8 cellular contexts compared by ENCODE assay signal in the genomic region with DNA sequence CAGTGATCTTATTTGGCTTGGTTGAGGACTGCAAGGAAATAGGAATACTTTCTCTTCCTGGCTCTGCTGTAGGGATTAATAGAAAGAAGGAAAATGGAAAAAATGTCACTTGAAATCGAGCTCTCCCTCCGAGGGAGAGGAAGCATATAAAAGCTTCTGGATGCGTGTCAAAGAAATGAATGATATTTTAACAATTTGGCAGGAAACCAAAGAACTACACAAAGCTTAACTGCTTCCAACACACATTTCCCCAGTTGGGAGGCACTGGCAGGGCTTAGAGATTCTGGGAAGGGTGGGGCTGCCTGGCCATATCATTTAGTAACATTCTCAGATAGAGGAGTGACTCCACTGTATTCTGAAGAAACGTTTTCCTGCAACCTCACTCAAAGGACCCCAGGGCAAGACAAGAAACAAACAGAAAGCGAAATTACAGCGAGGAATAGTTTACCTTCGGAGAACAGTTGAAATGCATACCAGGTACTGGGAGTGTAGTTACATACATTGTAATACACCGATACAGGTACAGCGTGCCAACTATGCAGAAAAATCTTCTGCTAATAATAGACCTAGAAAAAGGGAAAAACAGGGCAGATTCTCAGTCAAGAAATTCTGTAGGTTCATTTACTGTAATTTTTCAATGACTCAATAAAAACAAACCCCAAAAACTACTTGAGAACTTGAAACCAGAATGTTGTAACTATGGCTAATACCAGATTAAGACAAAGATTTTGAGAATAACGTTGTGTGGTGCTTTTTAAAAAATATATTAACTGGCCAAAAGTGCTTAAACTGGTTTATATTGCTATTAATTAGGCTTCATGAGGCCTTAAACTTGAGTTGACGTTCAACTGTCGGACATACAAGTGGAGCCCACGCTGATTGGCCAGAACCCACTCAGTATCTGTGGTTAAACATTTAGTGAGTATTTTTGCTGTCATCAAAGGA.
DNase-seq lines count a peak whose midpoint lies in the region; ATAC-seq and TF ChIP-seq lines count a peak whose summit lies in the region.

No MANE protein-coding gene starts in this region.

- ATAC-seq in HG03565 (IDR thresholded peaks at IDR 0.05; ENCODE audit: unreplicated experiment) = no peak

- H3K4me3 ChIP-seq in SK-N-SH (ENCODE audit: low read depth in 2 of 2, low read length in 1 of 2) (peak overlapping the region in 1 of 2 experiments; percentile 12; a peak in 1 of 4 replicates), fibroblast of pulmonary artery (replicated peaks; ENCODE audit: low read depth, low read length) (peak overlapping the region; percentile 9), thyroid gland (replicated peaks in 1 of 3) (no peak overlapping the region)

- no peak for TF ChIP-seq EP300 in SK-N-SH (IDR thresholded peaks at IDR 0.05; ENCODE audit: borderline replicate concordance in 1 of 2, low read depth in 1 of 2, low read length in 1 of 2)

- intact Hi-C loops in thyroid gland (cut with DNase I) = no loop called here

- no peaks in the 10 kb centered on the region for H3K79me2 ChIP-seq in SK-N-SH (ENCODE audit: insufficient read depth)

- H3K4me1 ChIP-seq in SK-N-SH (ENCODE audit: control insufficient read depth in 1 of 2, insufficient read depth in 2 of 2, low read depth in 1 of 2, low read length in 1 of 2) (peaks cover 0 to 28% of the 10 kb centered on the region in 2 experiments; a peak in 3 of 4 replicates), thyroid gland (peaks cover 17 to 19% of the 10 kb centered on the region in 2 donors)

- DNase-seq in GDM1 (lab: John Stamatoyannopoulos, UW) = peak; percentile 51
- no peak for DNase-seq in SK-N-SH
- peak; percentile 86 for DNase-seq in fibroblast of pulmonary artery (ENCODE audit: low read depth)
- DNase-seq in renal cortical epithelial cell (ENCODE audit: low read depth) = peak; percentile 22
- DNase-seq in thyroid gland = no peak
- no peak for DNase-seq in NCI-H1694 (lab: John Stamatoyannopoulos, UW)
- DNase-seq in GF-D8 (lab: John Stamatoyannopoulos, UW) = no peak

- WGBS in SK-N-SH (ENCODE audit: low lambda C conversion rate) = 69% methylated on average over 13 of the region's 13 CpGs
- 59 to 63% methylated on average over 13 of the region's 13 CpGs for WGBS in thyroid gland, 2 donors

- TF ChIP-seq POLR2A in thyroid gland (IDR thresholded peaks at IDR 0.05) = no peak

- H4K20me1 ChIP-seq in SK-N-SH (ENCODE audit: insufficient read depth) = no peaks in the 10 kb centered on the region

- peaks cover 19% of the 10 kb centered on the region for H3F3A ChIP-seq in SK-N-SH (replicated peaks; ENCODE audit: insufficient read depth)

- POLR2A ChIA-PET in SK-N-SH (lab: Yijun Ruan, JAX) = no interaction called here

- TF ChIP-seq CTCF in SK-N-SH (IDR thresholded peaks at IDR 0.05) (no peak), fibroblast of pulmonary artery (IDR thresholded peaks at IDR 0.05; ENCODE audit: low read length, missing control alignments) (no peak), thyroid gland (IDR thresholded peaks at IDR 0.05) (no peak)

- no peak for TF ChIP-seq RAD21 in SK-N-SH (IDR thresholded peaks at IDR 0.05; ENCODE audit: low read length)

- H2AFZ ChIP-seq in SK-N-SH (ENCODE audit: low read depth) = no peak overlapping the region

- peak overlapping the region; percentile 39 to 82; a peak in 3 of 4 replicates for H3K27ac ChIP-seq in SK-N-SH (ENCODE audit: low read depth in 2 of 2, low read length in 1 of 2)
- H3K27ac ChIP-seq in thyroid gland = no peak overlapping the region

- H3K36me3 ChIP-seq in SK-N-SH (replicated peaks in 1 of 2; ENCODE audit: control insufficient read depth in 1 of 2, insufficient read depth in 2 of 2, low read length in 1 of 2) (peaks cover 0 to 3% of the 10 kb centered on the region in 2 experiments), thyroid gland (no peaks in the 10 kb centered on the region)

- H3K9me3 ChIP-seq in SK-N-SH (no peaks in the 10 kb centered on the region), thyroid gland (no peaks in the 10 kb centered on the region)

- H3K9me2 ChIP-seq in SK-N-SH = no peaks in the 10 kb centered on the region

- H3K9ac ChIP-seq in SK-N-SH = peak overlapping the region; percentile 22; the same call in 1 of the 2 replicates

- peak overlapping the region; percentile 75 for H3K4me2 ChIP-seq in SK-N-SH

- H3K27me3 ChIP-seq in SK-N-SH (ENCODE audit: insufficient read depth) (no peaks in the 10 kb centered on the region), thyroid gland (no peaks in the 10 kb centered on the region)

- CTCF ChIA-PET in SK-N-SH (lab: Yijun Ruan, JAX) = interaction anchor here (1.2 to 1.7 kb wide), 2 partner anchors 13 to 69 kb away, joined by 4 to 5 read pairs; no protein-coding TSS in a partner anchor

TF ChIP-seq in SK-N-SH, 30 proteins besides CTCF, POLR2A, EP300 and RAD21:
- no peak for TF ChIP-seq ELF1 (IDR thresholded peaks at IDR 0.05)
- TF ChIP-seq TCF12 (IDR thresholded peaks at IDR 0.05) = peak; percentile 21; the same call in 1 of the 2 replicates
- TF ChIP-seq RCOR1 (IDR thresholded peaks at IDR 0.05; ENCODE audit: low read length) = no peak
- TF ChIP-seq FOXM1 (IDR thresholded peaks at IDR 0.05; ENCODE audit: low read depth) = no peak
- no peak for TF ChIP-seq FOXJ3 (CRISPR knock-in tag; IDR thresholded peaks at IDR 0.05)
- TF ChIP-seq PBX3 (IDR thresholded peaks at IDR 0.05) = peak; percentile 44
- TF ChIP-seq YY1 (IDR thresholded peaks at IDR 0.05; ENCODE audit: low read depth) = no peak
- no peak for TF ChIP-seq MXI1 (IDR thresholded peaks at IDR 0.05; ENCODE audit: low read depth, low read length)
- TF ChIP-seq NFIC (IDR thresholded peaks at IDR 0.05; ENCODE audit: borderline replicate concordance) = peak; percentile 78

Comparison
In these comparisons a context has a peak if more than half of its experiments do, and no peak if none do; other contexts are left out.
1. DNase-seq: peak in GDM1 (single experiment), fibroblast of pulmonary artery (single experiment) and renal cortical epithelial cell (single experiment); none in SK-N-SH (single experiment), thyroid gland (0 of 2), NCI-H1694 (single experiment) and GF-D8 (single experiment).
2. H3K27ac ChIP-seq: peak in SK-N-SH (2 of 2); none in thyroid gland (0 of 3).